Comparison of ENCODE assay signal across 6 cellular contexts in the genomic region with DNA sequence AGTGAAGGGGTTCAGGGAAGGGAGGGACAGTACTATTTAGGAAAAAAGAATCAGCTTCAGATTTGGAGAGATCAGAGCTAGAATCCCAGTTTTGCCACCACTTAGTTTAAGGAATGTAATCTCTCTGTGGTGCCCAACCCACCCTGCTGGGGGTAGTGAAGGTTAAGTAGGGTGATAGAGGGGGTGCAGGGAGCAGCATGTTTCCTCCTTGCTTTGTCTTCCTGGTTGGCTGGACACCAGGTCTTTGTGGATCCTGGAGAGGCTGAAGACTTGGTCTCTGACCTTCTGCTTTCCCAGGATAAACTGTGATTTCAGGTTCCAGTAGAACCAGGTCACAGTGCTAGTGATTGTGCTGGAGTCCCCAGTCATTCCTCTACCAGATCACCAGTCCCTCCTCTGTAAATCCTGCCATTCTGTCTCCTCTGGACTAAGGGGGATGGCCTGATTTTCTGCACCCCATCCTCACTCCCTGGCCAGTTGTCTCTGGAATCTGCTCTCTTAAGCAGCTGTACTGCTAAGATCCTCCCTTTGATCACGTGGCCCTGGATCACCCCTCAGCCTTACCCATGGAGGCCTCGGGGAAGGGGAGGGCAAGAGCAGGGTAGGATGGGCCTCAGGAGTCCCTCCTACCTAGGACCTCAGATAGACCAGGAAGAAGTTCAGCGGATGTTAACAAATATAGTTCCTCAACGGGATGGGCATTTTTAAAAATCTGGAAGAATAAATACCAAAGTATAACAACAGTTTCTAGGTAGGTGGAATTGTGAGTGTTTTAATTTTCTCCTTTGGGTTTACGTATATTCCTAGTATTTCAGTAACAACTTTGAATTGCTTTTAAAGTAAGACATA. TPM values are rescaled to one million over a fixed set of nuclear protein-coding genes. Genes with fewer than 3 reads are reported as not detected.
DNase-seq lines count a peak whose midpoint lies in the region; ATAC-seq and TF ChIP-seq lines count a peak whose summit lies in the region.

No MANE protein-coding gene starts in this region.

- H3K4me3 ChIP-seq in GM23338, result no peak overlapping the region
- H3K4me3 ChIP-seq in neutrophil (ENCODE audit: low read depth in 1 of 2, low read length in 1 of 2), result no peak overlapping the region

- peak; percentile 8 for ATAC-seq in GM23338
- no peak for ATAC-seq in HG02571 (IDR thresholded peaks at IDR 0.05; ENCODE audit: unreplicated experiment)

- H3K27ac ChIP-seq in GM23338 (ENCODE audit: low read depth), result no peak overlapping the region
- H3K27ac ChIP-seq in neutrophil, result peak overlapping the region; percentile 14

- peaks cover 16% of the 10 kb centered on the region for H3F3A ChIP-seq in GM23338 (replicated peaks; ENCODE audit: low read depth)

- DNase-seq in GM23338 (ENCODE audit: low spot score) (peak; percentile 83), NCI-H446 treated with DMSO at 0.1 percent for 48 hours (lab: John Stamatoyannopoulos, UW) (no peak)
- no peak for DNase-seq in activated naive CD4-positive, alpha-beta T cell treated with anti-CD3 and anti-CD28 coated beads, Interleukin-2, amount 50 U/mL, for 16 hours

- H3K4me3 Mint-ChIP-seq in GM23338, result peak overlapping the region; percentile 22
- H3K4me3 Mint-ChIP-seq in brain, result peak overlapping the region; percentile 55 to 90 (median 78)

- peaks cover 20% of the 10 kb centered on the region for H3K27me3 Mint-ChIP-seq in GM23338 (ENCODE audit: insufficient read depth, low read depth, poor library complexity)
- H3K27me3 Mint-ChIP-seq in brain, result peaks cover 12% of the 10 kb centered on the region

- peaks cover 17% of the 10 kb centered on the region; the same call in 1 of the 2 replicates for H3K79me2 ChIP-seq in GM23338 (replicated peaks; ENCODE audit: insufficient read depth)

- H3K36me3 ChIP-seq in GM23338 (ENCODE audit: insufficient read depth) (no peaks in the 10 kb centered on the region), neutrophil (no peaks in the 10 kb centered on the region)

- H3K9me3 Mint-ChIP-seq in GM23338 (peaks cover 3% of the 10 kb centered on the region), brain (no peaks in the 10 kb centered on the region)

- no peaks in the 10 kb centered on the region for H3K27me3 ChIP-seq in GM23338 (ENCODE audit: insufficient read depth)
- peaks cover 13% of the 10 kb centered on the region for H3K27me3 ChIP-seq in neutrophil

- H3K36me3 Mint-ChIP-seq in GM23338 (ENCODE audit: low read depth), result peaks cover 3% of the 10 kb centered on the region; the same call in 2 of the 3 replicates
- no peaks in the 10 kb centered on the region for H3K36me3 Mint-ChIP-seq in brain

- no peaks in the 10 kb centered on the region for H3K9me3 ChIP-seq in neutrophil

- H3K4me1 ChIP-seq in GM23338 (ENCODE audit: insufficient read depth) (peaks cover 41% of the 10 kb centered on the region), neutrophil (ENCODE audit: control insufficient read depth in 1 of 2, insufficient read depth in 1 of 2, low read depth in 1 of 2, low read length in 1 of 2) (peaks cover 33% of the 10 kb centered on the region in 2 experiments)

- no peaks in the 10 kb centered on the region for H3K9me2 ChIP-seq in GM23338 (ENCODE audit: insufficient read depth)

- H2AFZ ChIP-seq in GM23338, result no peak overlapping the region

- TF ChIP-seq CTCF in GM23338 (conservative IDR thresholded peaks at IDR 0.05; ENCODE audit: low read depth in 2 of 2), result no peak
- TF ChIP-seq CTCF in brain (conservative IDR thresholded peaks at IDR 0.05), result no peak
- no peak for TF ChIP-seq CTCF in neutrophil (IDR thresholded peaks at IDR 0.05)

- H3K27ac Mint-ChIP-seq in GM23338 (peak overlapping the region; percentile 75), brain (peak overlapping the region; percentile 74 to 98 (median 91))

- H3K4me2 ChIP-seq in GM23338, result peak overlapping the region; percentile 22; the same call in 1 of the 2 replicates

- H3K4me1 Mint-ChIP-seq in GM23338 (peaks cover 62% of the 10 kb centered on the region), brain (peaks cover 77% of the 10 kb centered on the region)

- H4K20me1 ChIP-seq in GM23338 (replicated peaks; ENCODE audit: insufficient read depth), result no peaks in the 10 kb centered on the region; the same call in 1 of the 2 replicates

TF ChIP-seq in GM23338, 12 proteins besides CTCF, POLR2A, EP300 and RAD21 (continues in another document):
- TF ChIP-seq STAT1 (IDR thresholded peaks at IDR 0.05; ENCODE audit: unreplicated experiment) (no peak), EZH2phosphoT487 (IDR thresholded peaks at IDR 0.05; ENCODE audit: unreplicated experiment) (no peak), JUNB (IDR thresholded peaks at IDR 0.05; ENCODE audit: unreplicated experiment) (no peak), EZH2 (IDR thresholded peaks at IDR 0.05; ENCODE audit: low read depth, unreplicated experiment) (no peak), ZNF331 (CRISPR knock-in tag; IDR thresholded peaks at IDR 0.05; ENCODE audit: low read depth) (no peak), NANOG (IDR thresholded peaks at IDR 0.05; ENCODE audit: borderline replicate concordance) (no peak)
- TF ChIP-seq, protein P1, sequence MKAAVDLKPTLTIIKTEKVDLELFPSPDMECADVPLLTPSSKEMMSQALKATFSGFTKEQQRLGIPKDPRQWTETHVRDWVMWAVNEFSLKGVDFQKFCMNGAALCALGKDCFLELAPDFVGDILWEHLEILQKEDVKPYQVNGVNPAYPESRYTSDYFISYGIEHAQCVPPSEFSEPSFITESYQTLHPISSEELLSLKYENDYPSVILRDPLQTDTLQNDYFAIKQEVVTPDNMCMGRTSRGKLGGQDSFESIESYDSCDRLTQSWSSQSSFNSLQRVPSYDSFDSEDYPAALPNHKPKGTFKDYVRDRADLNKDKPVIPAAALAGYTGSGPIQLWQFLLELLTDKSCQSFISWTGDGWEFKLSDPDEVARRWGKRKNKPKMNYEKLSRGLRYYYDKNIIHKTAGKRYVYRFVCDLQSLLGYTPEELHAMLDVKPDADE (IDR thresholded peaks at IDR 0.05), result no peak
- TF ChIP-seq, protein P2, sequence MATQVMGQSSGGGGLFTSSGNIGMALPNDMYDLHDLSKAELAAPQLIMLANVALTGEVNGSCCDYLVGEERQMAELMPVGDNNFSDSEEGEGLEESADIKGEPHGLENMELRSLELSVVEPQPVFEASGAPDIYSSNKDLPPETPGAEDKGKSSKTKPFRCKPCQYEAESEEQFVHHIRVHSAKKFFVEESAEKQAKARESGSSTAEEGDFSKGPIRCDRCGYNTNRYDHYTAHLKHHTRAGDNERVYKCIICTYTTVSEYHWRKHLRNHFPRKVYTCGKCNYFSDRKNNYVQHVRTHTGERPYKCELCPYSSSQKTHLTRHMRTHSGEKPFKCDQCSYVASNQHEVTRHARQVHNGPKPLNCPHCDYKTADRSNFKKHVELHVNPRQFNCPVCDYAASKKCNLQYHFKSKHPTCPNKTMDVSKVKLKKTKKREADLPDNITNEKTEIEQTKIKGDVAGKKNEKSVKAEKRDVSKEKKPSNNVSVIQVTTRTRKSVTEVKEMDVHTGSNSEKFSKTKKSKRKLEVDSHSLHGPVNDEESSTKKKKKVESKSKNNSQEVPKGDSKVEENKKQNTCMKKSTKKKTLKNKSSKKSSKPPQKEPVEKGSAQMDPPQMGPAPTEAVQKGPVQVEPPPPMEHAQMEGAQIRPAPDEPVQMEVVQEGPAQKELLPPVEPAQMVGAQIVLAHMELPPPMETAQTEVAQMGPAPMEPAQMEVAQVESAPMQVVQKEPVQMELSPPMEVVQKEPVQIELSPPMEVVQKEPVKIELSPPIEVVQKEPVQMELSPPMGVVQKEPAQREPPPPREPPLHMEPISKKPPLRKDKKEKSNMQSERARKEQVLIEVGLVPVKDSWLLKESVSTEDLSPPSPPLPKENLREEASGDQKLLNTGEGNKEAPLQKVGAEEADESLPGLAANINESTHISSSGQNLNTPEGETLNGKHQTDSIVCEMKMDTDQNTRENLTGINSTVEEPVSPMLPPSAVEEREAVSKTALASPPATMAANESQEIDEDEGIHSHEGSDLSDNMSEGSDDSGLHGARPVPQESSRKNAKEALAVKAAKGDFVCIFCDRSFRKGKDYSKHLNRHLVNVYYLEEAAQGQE (IDR thresholded peaks at IDR 0.05; ENCODE audit: unreplicated experiment), result no peak

RNA-seq across cellular contexts. Expression of a gene that starts 3.1 kb away (rescaled TPM):
- total RNA-seq in GM23338 (2014; rRNA removed; shearing (Covaris generic)), result 15.6 and 17.9 TPM in 2 replicates
- polyA plus RNA-seq in GM23338 (2016; fragmentation: Nextera tagmentation; extraction: Ambion mirVana) (6.6 and 7.9 TPM in 2 replicates), brain (ENCODE audit: insufficient read depth, low read depth, low replicate concordance) (16.8 TPM)

RNA-seq across cellular contexts. Expression of a gene that starts 5.0 kb away (rescaled TPM):
- 55.7 and 83.4 TPM in 2 replicates for total RNA-seq in GM23338 (2014; rRNA removed; shearing (Covaris generic))
- 52.1 and 57.0 TPM in 2 replicates for polyA plus RNA-seq in GM23338 (2016; fragmentation: Nextera tagmentation; extraction: Ambion mirVana)
- polyA plus RNA-seq in brain (ENCODE audit: insufficient read depth, low read depth, low replicate concordance), result 19.4 TPM

RNA-seq across cellular contexts. Expression of a gene that starts 11.2 kb away (rescaled TPM):
- total RNA-seq in GM23338 (2014; rRNA removed; shearing (Covaris generic)), result 0.69 TPM in 1 of 2 replicates, not detected in the other
- polyA plus RNA-seq in GM23338 (2016; fragmentation: Nextera tagmentation; extraction: Ambion mirVana), result 0.71 and 0.96 TPM in 2 replicates
- not detected for polyA plus RNA-seq in brain (ENCODE audit: insufficient read depth, low read depth, low replicate concordance)

RNA-seq across cellular contexts. Expression of a gene that starts 44.2 kb away (rescaled TPM):
- total RNA-seq in GM23338 (2014; rRNA removed; shearing (Covaris generic)), result 676 and 713 TPM in 2 replicates
- polyA plus RNA-seq in GM23338 (2016; fragmentation: Nextera tagmentation; extraction: Ambion mirVana), result 397 and 473 TPM in 2 replicates
- polyA plus RNA-seq in brain (ENCODE audit: insufficient read depth, low read depth, low replicate concordance), result 1,093 TPM

RNA-seq across cellular contexts. Expression of a gene that starts 54.6 kb away (rescaled TPM):
- 70.5 and 120 TPM in 2 replicates for total RNA-seq in GM23338 (2014; rRNA removed; shearing (Covaris generic))
- polyA plus RNA-seq in GM23338 (2016; fragmentation: Nextera tagmentation; extraction: Ambion mirVana) (302 and 303 TPM in 2 replicates), brain (ENCODE audit: insufficient read depth, low read depth, low replicate concordance) (109 TPM)
